8 cellular contexts compared by ENCODE assay signal in the genomic region with DNA sequence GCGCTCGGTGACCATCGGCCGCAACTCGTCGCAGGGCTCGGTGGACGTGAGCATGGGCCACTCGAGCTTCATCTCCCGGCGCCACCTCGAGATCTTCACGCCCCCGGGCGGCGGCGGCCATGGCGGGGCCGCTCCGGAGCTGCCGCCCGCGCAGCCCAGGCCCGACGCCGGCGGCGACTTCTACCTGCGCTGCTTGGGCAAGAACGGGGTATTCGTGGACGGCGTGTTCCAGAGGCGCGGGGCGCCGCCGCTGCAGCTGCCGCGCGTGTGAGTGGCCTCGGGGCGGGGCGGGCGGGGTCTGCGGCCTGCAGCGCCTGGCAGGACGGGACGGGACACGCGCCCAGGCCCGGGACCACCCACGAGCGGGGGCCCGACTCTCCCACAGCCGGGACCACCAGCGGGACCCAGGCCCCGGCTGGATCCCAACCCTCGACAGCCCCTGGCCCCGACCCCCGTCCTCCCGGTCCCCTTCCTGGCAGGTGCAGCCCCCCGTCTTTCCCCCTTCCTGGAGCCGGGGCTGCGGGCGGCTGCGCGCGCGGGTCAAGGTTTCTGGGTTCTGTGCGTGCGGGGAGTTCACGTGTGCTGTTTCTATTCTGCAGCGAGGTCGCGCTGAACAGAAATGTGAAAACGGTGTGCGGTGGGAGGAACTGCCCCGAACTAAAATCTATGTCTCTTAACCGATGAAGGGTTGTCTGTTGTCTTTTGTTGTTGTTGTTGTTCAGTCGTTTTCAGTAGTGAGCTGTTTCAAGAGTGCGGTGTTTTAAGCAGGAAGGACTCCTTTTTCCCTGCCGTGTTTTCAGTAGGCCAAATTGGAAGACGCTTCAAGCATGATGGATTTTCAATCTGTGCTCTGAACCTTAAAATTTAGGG. TPM values are rescaled to one million over a fixed set of nuclear protein-coding genes. Genes with fewer than 3 reads are reported as not detected.
DNase-seq lines count a peak whose midpoint lies in the region; ATAC-seq, FAIRE-seq and TF ChIP-seq lines count a peak whose summit lies in the region.

No MANE protein-coding gene starts in this region.

- H3K9me3 ChIP-seq in HEK293 (ENCODE audit: control insufficient read depth, insufficient read depth, low read depth, low read length) = no peaks in the 10 kb centered on the region
- no peaks in the 10 kb centered on the region for H3K9me3 ChIP-seq in SK-N-MC (ENCODE audit: low read depth, low read length)
- no peaks in the 10 kb centered on the region for H3K9me3 ChIP-seq in astrocyte (ENCODE audit: insufficient read depth, low read depth, low read length)
- no peaks in the 10 kb centered on the region for H3K9me3 ChIP-seq in iPS-15b (ENCODE audit: control insufficient read depth, insufficient read depth, low read length)
- no peaks in the 10 kb centered on the region for H3K9me3 ChIP-seq in skeletal muscle tissue (ENCODE audit: control insufficient read depth in 3 of 3, low read length in 3 of 3)

- H3K36me3 ChIP-seq in HEK293 (ENCODE audit: control insufficient read depth in 2 of 2, insufficient read depth in 1 of 2, low read length in 2 of 2) = peaks cover 0 to 5% of the 10 kb centered on the region in 2 experiments; a peak in 1 of 3 replicates
- no peaks in the 10 kb centered on the region for H3K36me3 ChIP-seq in SK-N-MC (ENCODE audit: insufficient read depth, low read length)
- no peaks in the 10 kb centered on the region for H3K36me3 ChIP-seq in astrocyte (ENCODE audit: insufficient read depth, low read length)
- H3K36me3 ChIP-seq in iPS-15b (ENCODE audit: control insufficient read depth, insufficient read depth, low read length) = no peaks in the 10 kb centered on the region
- H3K36me3 ChIP-seq in skeletal muscle tissue (ENCODE audit: control insufficient read depth in 3 of 3, insufficient read depth in 3 of 3, low read length in 3 of 3) = no peaks in the 10 kb centered on the region

- peaks cover 2% of the 10 kb centered on the region for H3K36me3 Mint-ChIP-seq in astrocyte (ENCODE audit: low read depth, unreplicated experiment)

- H3K79me2 ChIP-seq in astrocyte (ENCODE audit: insufficient read depth, low read length) = peaks cover 54% of the 10 kb centered on the region

- H3K27ac Mint-ChIP-seq in astrocyte (ENCODE audit: unreplicated experiment) = peak overlapping the region; percentile 35

- H3K27me3 Mint-ChIP-seq in astrocyte (ENCODE audit: low read depth, unreplicated experiment) = no peaks in the 10 kb centered on the region

- H2AFZ ChIP-seq in astrocyte (ENCODE audit: low read depth, low read length) = peak overlapping the region; percentile 71

- H4K20me1 ChIP-seq in astrocyte (ENCODE audit: insufficient read depth, low read length) = peaks cover 50% of the 10 kb centered on the region

- peaks cover 11% of the 10 kb centered on the region for H3K4me1 ChIP-seq in HEK293 (ENCODE audit: control insufficient read depth, insufficient read depth, low read length)
- H3K4me1 ChIP-seq in astrocyte (ENCODE audit: insufficient read depth, low read length) = peaks cover 9% of the 10 kb centered on the region
- H3K4me1 ChIP-seq in iPS-15b (ENCODE audit: control insufficient read depth, insufficient read depth, low read length) = no peaks in the 10 kb centered on the region
- peaks cover 13 to 25% (median 24%) of the 10 kb centered on the region in 3 donors for H3K4me1 ChIP-seq in skeletal muscle tissue (ENCODE audit: control insufficient read depth in 3 of 3, insufficient read depth in 3 of 3, low read length in 3 of 3)

- H3K9me3 Mint-ChIP-seq in astrocyte (ENCODE audit: unreplicated experiment) = no peaks in the 10 kb centered on the region

- no peak for TF ChIP-seq CTCF in HEK293 (tag by site-specific recombination; IDR thresholded peaks at IDR 0.05)
- TF ChIP-seq CTCF in astrocyte (IDR thresholded peaks at IDR 0.05; ENCODE audit: insufficient read depth, low read depth, low read length) = no peak

- POLR2A ChIA-PET in HEK293 (lab: Yijun Ruan, JAX) = interaction anchor here (0.6 to 2.9 kb wide), 13 partner anchors 11 to 60 kb away, joined by 3 to 14 read pairs (median 4); no protein-coding TSS in a partner anchor

- H3K4me3 ChIP-seq in HEK293 (ENCODE audit: low read depth, low read length) (peak overlapping the region; percentile 64), SK-N-MC (peak overlapping the region; percentile 96), astrocyte (ENCODE audit: insufficient read depth, low read depth, low read length) (peak overlapping the region; percentile 78), iPS-15b (ENCODE audit: low read depth, low read length) (peak overlapping the region; percentile 78), skeletal muscle tissue (ENCODE audit: low read length in 3 of 3) (peak overlapping the region; percentile 67 to 72 (median 71))

- DNase-seq in COLO668 (lab: John Stamatoyannopoulos, UW; ENCODE audit: unreplicated experiment) (peak; percentile 40), SK-N-MC (ENCODE audit: low read depth, low spot score) (no peak), astrocyte (ENCODE audit: low read depth) (peak; percentile 17), DMS153 treated with DMSO at 0.1 percent for 48 hours (lab: John Stamatoyannopoulos, UW; ENCODE audit: unreplicated experiment) (no peak)

- ATAC-seq in GM19455 (IDR thresholded peaks at IDR 0.05; ENCODE audit: unreplicated experiment) = no peak

- peaks cover 14% of the 10 kb centered on the region for H3K4me1 Mint-ChIP-seq in astrocyte (ENCODE audit: low read depth, unreplicated experiment)

- H3K27me3 ChIP-seq in astrocyte (ENCODE audit: insufficient read depth, low read length) (no peaks in the 10 kb centered on the region), iPS-15b (ENCODE audit: control insufficient read depth, insufficient read depth, low read length) (no peaks in the 10 kb centered on the region), skeletal muscle tissue (ENCODE audit: control insufficient read depth in 3 of 3, insufficient read depth in 3 of 3, low read length in 3 of 3) (no peaks in the 10 kb centered on the region)

- H3K9ac ChIP-seq in SK-N-MC (ENCODE audit: insufficient read length) (peak overlapping the region; percentile 89), astrocyte (ENCODE audit: low read length) (peak overlapping the region; percentile 82), iPS-15b (ENCODE audit: low read depth, low read length) (peak overlapping the region; percentile 9), skeletal muscle tissue (ENCODE audit: low read depth in 1 of 3, low read length in 3 of 3) (peak overlapping the region; percentile 48 to 75 (median 55))

- peak overlapping the region; percentile 98 for H3K4me3 Mint-ChIP-seq in astrocyte (ENCODE audit: unreplicated experiment)

- peak overlapping the region; percentile 99 for H3K4me2 ChIP-seq in astrocyte (ENCODE audit: low read length)

- no peak for FAIRE-seq in astrocyte (lab: Jason Lieb, UNC)

- H3K27ac ChIP-seq in HEK293 (ENCODE audit: extremely low read depth, low read depth, low read length) (peak overlapping the region; percentile 91), SK-N-MC (peak overlapping the region; percentile 62), astrocyte (ENCODE audit: low read depth, low read length) (peak overlapping the region; percentile 47), skeletal muscle tissue (ENCODE audit: low read depth, low read length) (peak overlapping the region; percentile 56)

- CTCF ChIA-PET in HEK293 (lab: Yijun Ruan, JAX) = interaction anchor here (0.7 to 2.0 kb wide), 4 partner anchors 31 to 34 kb away, joined by 3 to 9 read pairs (median 4); no protein-coding TSS in a partner anchor

TF ChIP-seq in HEK293, 187 proteins besides CTCF, POLR2A, EP300 and RAD21 (continues in another document):
- TF ChIP-seq ZNF223 (tag by site-specific recombination; IDR thresholded peaks at IDR 0.05) = no peak
- no peak for TF ChIP-seq REST (tag by site-specific recombination; IDR thresholded peaks at IDR 0.05)
- no peak for TF ChIP-seq ZNF391 (tag by site-specific recombination; IDR thresholded peaks at IDR 0.05; ENCODE audit: borderline replicate concordance, low read depth)
- peak; percentile 60; the same call in 1 of the 2 replicates for TF ChIP-seq ZNF600 (tag by site-specific recombination; IDR thresholded peaks at IDR 0.05)
- no peak for TF ChIP-seq ZIC2 (tag by site-specific recombination; IDR thresholded peaks at IDR 0.05)
- 0 out of 2 replicates have a peak, but pooled peaks have one; percentile 10 for TF ChIP-seq ZNF2 (tag by site-specific recombination; IDR thresholded peaks at IDR 0.05)
- TF ChIP-seq ZEB2 (tag by site-specific recombination; IDR thresholded peaks at IDR 0.05) = peak; percentile 46; the same call in 1 of the 2 replicates
- no peak for TF ChIP-seq ZNF843 (tag by site-specific recombination; IDR thresholded peaks at IDR 0.05)
- TF ChIP-seq ZNF626 (tag by site-specific recombination; IDR thresholded peaks at IDR 0.05) = no peak

RNA-seq across cellular contexts. Expression of gene FOXK2, which starts 0.7 kb away (rescaled TPM):
- total RNA-seq in astrocyte (57.9 and 68.0 TPM in 2 replicates), skeletal muscle tissue (27.7 TPM)

Comparison
In these comparisons a context has a peak if more than half of its experiments do, and no peak if none do; other contexts are left out.
1. DNase-seq: peak in COLO668 (single experiment) and astrocyte (single experiment); none in SK-N-MC (single experiment) and DMS153 treated with DMSO at 0.1 percent for 48 hours (single experiment).
2. H3K9ac ChIP-seq: peak in every context shown above with its lines; median percentile 89 in SK-N-MC; 82 in astrocyte; 55 in skeletal muscle tissue; 9 in iPS-15b.
3. Peak in every context shown above with its lines, with median percentiles within 50 percentile points of each other: H3K27ac ChIP-seq and H3K4me3 ChIP-seq.